In the genomic region with DNA sequence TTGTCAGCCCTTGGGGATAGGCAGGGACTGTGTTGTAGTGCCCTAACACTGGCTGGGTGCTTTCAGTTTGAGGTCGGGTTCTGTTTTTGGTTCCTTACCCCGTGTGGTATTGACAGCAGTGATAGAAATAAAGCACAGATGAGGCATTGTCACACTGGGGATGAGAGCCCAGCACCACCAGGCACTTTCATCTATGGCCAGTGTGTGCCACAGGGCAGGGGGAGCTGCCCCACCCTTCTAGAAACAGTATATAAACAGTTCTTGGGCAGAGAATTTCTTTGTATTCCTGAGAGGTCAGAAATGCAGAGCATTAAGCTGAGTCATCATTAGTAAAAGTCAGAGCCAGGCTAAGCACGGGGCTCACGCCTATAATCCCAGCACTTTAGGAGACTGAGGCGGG, we compare ENCODE assay signal across 9 cellular contexts. TPM values are rescaled to one million over a fixed set of nuclear protein-coding genes. Genes with fewer than 3 reads are reported as not detected.
A peak's percentile ranks its signal among the peaks of the same experiment; 100 is the strongest.
DNase-seq lines count a peak whose midpoint lies in the region; ATAC-seq and TF ChIP-seq lines count a peak whose summit lies in the region.
"Had no signal": no experiment of that assay in that cellular context is flagged by ENCODE, and none has a peak within 500 bp of the region (broad histone marks: within the 10 kb centered on the region; RNA-seq: fewer than 3 reads in every experiment).

No MANE protein-coding gene starts in this region.

- no peaks in the 10 kb centered on the region for H3K27me3 ChIP-seq in HL-60 (ENCODE audit: insufficient read depth, poor library complexity, severe bottlenecking)
- H3K27me3 ChIP-seq in body of pancreas, result no peaks in the 10 kb centered on the region

- ATAC-seq in body of pancreas (no peak), left lobe of liver (peak; percentile 16), GM21526 (IDR thresholded peaks at IDR 0.05; ENCODE audit: low FRiP score, unreplicated experiment) (no peak), GM21717 (IDR thresholded peaks at IDR 0.05; ENCODE audit: unreplicated experiment) (no peak)
- peak; percentile 24 to 62 for ATAC-seq in stimulated activated naive B cell treated with anti-CD40 and anti-IgM and Interleukin-4, amounts not matched to agents 10 μg/mL and 1 μg/mL and 100 μg/mL, for 72 hours (replicated peaks)
- ATAC-seq in effector memory CD8-positive, alpha-beta T cell (replicated peaks), result no peak

- peaks cover 61 to 63% of the 10 kb centered on the region in 2 donors for H3K36me3 Mint-ChIP-seq in stimulated activated naive B cell treated with anti-CD40 and anti-IgM and Interleukin-4, amounts not matched to agents 10 μg/mL and 1 μg/mL and 100 μg/mL, for 72 hours
- peaks cover 32% of the 10 kb centered on the region for H3K36me3 Mint-ChIP-seq in effector memory CD8-positive, alpha-beta T cell (ENCODE audit: insufficient read depth)

- DNase-seq in HL-60 (ENCODE audit: low read depth in 1 of 2, low spot score in 1 of 2), result no peak
- DNase-seq in body of pancreas, result no peak
- no peak for DNase-seq in left lobe of liver (ENCODE audit: low spot score)
- no peak for DNase-seq in stimulated activated naive B cell treated with anti-CD40 and anti-IgM and Interleukin-4, amounts not matched to agents 10 μg/mL and 1 μg/mL and 100 μg/mL, for 72 hours
- no peak for DNase-seq in effector memory CD8-positive, alpha-beta T cell
- no peak for DNase-seq in SHP77 (lab: John Stamatoyannopoulos, UW)

- no peaks in the 10 kb centered on the region for H3K9me3 Mint-ChIP-seq in stimulated activated naive B cell treated with anti-CD40 and anti-IgM and Interleukin-4, amounts not matched to agents 10 μg/mL and 1 μg/mL and 100 μg/mL, for 72 hours
- no peaks in the 10 kb centered on the region for H3K9me3 Mint-ChIP-seq in effector memory CD8-positive, alpha-beta T cell

- H3K27ac Mint-ChIP-seq in stimulated activated naive B cell treated with anti-CD40 and anti-IgM and Interleukin-4, amounts not matched to agents 10 μg/mL and 1 μg/mL and 100 μg/mL, for 72 hours, result peak overlapping the region; percentile 73
- H3K27ac Mint-ChIP-seq in effector memory CD8-positive, alpha-beta T cell, result peak overlapping the region in 1 of 2 donors; percentile 75

- H3K4me3 Mint-ChIP-seq in stimulated activated naive B cell treated with anti-CD40 and anti-IgM and Interleukin-4, amounts not matched to agents 10 μg/mL and 1 μg/mL and 100 μg/mL, for 72 hours, result no peak overlapping the region
- no peak overlapping the region for H3K4me3 Mint-ChIP-seq in effector memory CD8-positive, alpha-beta T cell

- no peaks in the 10 kb centered on the region for H3K9me3 ChIP-seq in body of pancreas
- H3K9me3 ChIP-seq: thoracic aorta had no signal

- TF ChIP-seq CTCF in HL-60 (IDR thresholded peaks at IDR 0.05; ENCODE audit: insufficient read depth, low read length) (no peak), body of pancreas (IDR thresholded peaks at IDR 0.05) (no peak)

- intact Hi-C loops in body of pancreas (cut with DNase I), result no loop called here

- 68 to 75% methylated on average over 5 of the region's 5 CpGs for WGBS in body of pancreas, 2 donors

- H3K4me1 ChIP-seq in body of pancreas, result peaks cover 28% of the 10 kb centered on the region

- no peak for TF ChIP-seq POLR2A in body of pancreas (IDR thresholded peaks at IDR 0.05)

- peaks cover 0 to 9% of the 10 kb centered on the region in 2 donors for H3K36me3 ChIP-seq in body of pancreas (replicated peaks in 1 of 2; ENCODE audit: insufficient read depth in 1 of 2, low read depth in 2 of 2)

- H3K4me3 ChIP-seq in HL-60 (replicated peaks; ENCODE audit: insufficient read depth, low read length), result no peak overlapping the region
- H3K4me3 ChIP-seq in body of pancreas, result no peak overlapping the region
- H3K4me3 ChIP-seq: thoracic aorta had no signal

- H3K27me3 Mint-ChIP-seq in stimulated activated naive B cell treated with anti-CD40 and anti-IgM and Interleukin-4, amounts not matched to agents 10 μg/mL and 1 μg/mL and 100 μg/mL, for 72 hours, result no peaks in the 10 kb centered on the region
- H3K27me3 Mint-ChIP-seq in effector memory CD8-positive, alpha-beta T cell, result no peaks in the 10 kb centered on the region

- H3K27ac ChIP-seq in HL-60 (replicated peaks) (peak overlapping the region; percentile 50), body of pancreas (peak overlapping the region; percentile 64 to 85 (median 76))

- H3K4me1 Mint-ChIP-seq in stimulated activated naive B cell treated with anti-CD40 and anti-IgM and Interleukin-4, amounts not matched to agents 10 μg/mL and 1 μg/mL and 100 μg/mL, for 72 hours, result peaks cover 11 to 18% of the 10 kb centered on the region in 2 donors
- no peaks in the 10 kb centered on the region for H3K4me1 Mint-ChIP-seq in effector memory CD8-positive, alpha-beta T cell (ENCODE audit: low read depth in 2 of 2)

RNA-seq across cellular contexts. Expression of a gene that starts 23.1 kb away (rescaled TPM):
- 10 to 100 TPM in 1 of 2 donors, 1 to 10 TPM in 1; 8.3 to 16.8 TPM for total RNA-seq in body of pancreas
- total RNA-seq in left lobe of liver, result 3.5 TPM

RNA-seq across cellular contexts. Expression of a gene that starts 29.9 kb away (rescaled TPM):
- 10 to 100 TPM in 1 of 2 donors, 1 to 10 TPM in 1; 7.3 to 19.1 TPM for total RNA-seq in body of pancreas
- total RNA-seq in left lobe of liver, result 3.3 TPM

RNA-seq across cellular contexts. Expression of a gene that starts 42.0 kb away (rescaled TPM):
- total RNA-seq in body of pancreas, result 10 to 100 TPM; 18.1 to 30.1 TPM
- total RNA-seq in left lobe of liver, result 18.7 TPM

Comparison
In these comparisons a context has a peak if more than half of its experiments do, and no peak if none do; other contexts are left out.
1. ATAC-seq: peak in left lobe of liver (single experiment) and stimulated activated naive B cell treated with anti-CD40 and anti-IgM and Interleukin-4, amounts not matched to agents 10 μg/mL and 1 μg/mL and 100 μg/mL, for 72 hours (2 of 2); none in body of pancreas (single experiment), GM21526 (single experiment), GM21717 (single experiment) and effector memory CD8-positive, alpha-beta T cell (single experiment).